ENCODE assay signal across 1 cellular context in genomic region chr9:37415011-37415719, GRCh38.
A peak's percentile ranks its signal among the peaks of the same experiment; 100 is the strongest.
TF ChIP-seq lines count a peak whose summit lies in the region.

No MANE protein-coding gene starts in this region.

TF ChIP-seq in HepG2, 621 proteins besides CTCF, POLR2A, EP300 and RAD21 (continued from another document):
- peak; percentile 48 for TF ChIP-seq ARID5B (CRISPR knock-in tag; IDR thresholded peaks at IDR 0.05)
- TF ChIP-seq CBX5 (CRISPR knock-in tag; IDR thresholded peaks at IDR 0.05; ENCODE audit: borderline replicate concordance) = no peak
- TF ChIP-seq EEA1 (CRISPR knock-in tag; IDR thresholded peaks at IDR 0.05; ENCODE audit: borderline replicate concordance) = no peak
- TF ChIP-seq LCORL (IDR thresholded peaks at IDR 0.05) = no peak
- TF ChIP-seq LCORL (CRISPR knock-in tag; IDR thresholded peaks at IDR 0.05) = no peak
- no peak for TF ChIP-seq PTBP1 (IDR thresholded peaks at IDR 0.05; ENCODE audit: low read depth, low read length, poor library complexity, severe bottlenecking)
- no peak for TF ChIP-seq ZNF414 (CRISPR knock-in tag; IDR thresholded peaks at IDR 0.05)
- TF ChIP-seq MTERF4 (CRISPR knock-in tag; IDR thresholded peaks at IDR 0.05) = no peak
- TF ChIP-seq DMTF1 (CRISPR knock-in tag; IDR thresholded peaks at IDR 0.05) = no peak
- TF ChIP-seq ZBTB37 (CRISPR knock-in tag; IDR thresholded peaks at IDR 0.05) = no peak
- no peak for TF ChIP-seq KAT7 (CRISPR knock-in tag; IDR thresholded peaks at IDR 0.05; ENCODE audit: borderline replicate concordance)
- TF ChIP-seq NR2C2 (CRISPR knock-in tag; IDR thresholded peaks at IDR 0.05; ENCODE audit: borderline replicate concordance) = no peak; the same call in 1 of the 2 replicates
- no peak for TF ChIP-seq SETDB1 (CRISPR knock-in tag; IDR thresholded peaks at IDR 0.05; ENCODE audit: borderline replicate concordance)
- peak; percentile 22; the same call in 1 of the 2 replicates for TF ChIP-seq ZBTB21 (CRISPR knock-in tag; IDR thresholded peaks at IDR 0.05)
